ENCODE assay signal across 8 cellular contexts in genomic region chr3:185824467-185825378, GRCh38. TPM values are rescaled to one million over a fixed set of nuclear protein-coding genes. Genes with fewer than 3 reads are reported as not detected.
DNase-seq lines count a peak whose midpoint lies in the region; ATAC-seq and TF ChIP-seq lines count a peak whose summit lies in the region.

Gene IGF2BP2, minus strand, starts transcription at chr3:185825042. Its CDS starts 82 bp downstream, at chr3:185824960.

- no peaks in the 10 kb centered on the region for H3K9me3 ChIP-seq in OCI-LY3 (ENCODE audit: insufficient read depth, low read length)
- no peaks in the 10 kb centered on the region for H3K9me3 ChIP-seq in transverse colon

- H4K20me1 ChIP-seq in OCI-LY3 (ENCODE audit: insufficient read depth, low read length): no peaks in the 10 kb centered on the region

- peaks cover 36% of the 10 kb centered on the region for H3K27me3 ChIP-seq in OCI-LY3 (ENCODE audit: low read depth, low read length)
- peaks cover 53% of the 10 kb centered on the region for H3K27me3 ChIP-seq in transverse colon

- peaks cover 5% of the 10 kb centered on the region for H3K27me3 Mint-ChIP-seq in neural crest cell (ENCODE audit: low read depth)

- no peaks in the 10 kb centered on the region for H3K79me2 ChIP-seq in OCI-LY3 (ENCODE audit: low read length)

- peak; percentile 7 to 39 for DNase-seq in NCI-H2081 (lab: John Stamatoyannopoulos, UW)
- no peak for DNase-seq in NCI-H2081 treated with DMSO at 0.1 percent for 48 hours (lab: John Stamatoyannopoulos, UW)
- DNase-seq in activated effector memory CD4-positive, alpha-beta T cell treated with Interleukin-2 at 50 U/mL for 16 hours: peak; percentile 19
- DNase-seq in fibroblast of the conjunctiva (ENCODE audit: low read depth): peak; percentile 76
- DNase-seq in neural crest cell (ENCODE audit: low read depth, low spot score): peak; percentile 77
- peak; percentile 87 for DNase-seq in transverse colon

- no peak within 1 kb of the TSS for H3K27ac ChIP-seq in OCI-LY3 (ENCODE audit: low read length)
- peak within 1 kb of the TSS; percentile 87 to 94 (median 90) for H3K27ac ChIP-seq in transverse colon

- H3K4me3 ChIP-seq in OCI-LY3 (ENCODE audit: low read length) (peak within 1 kb of the TSS; percentile 73), transverse colon (peak within 1 kb of the TSS; percentile 37 to 84 (median 77))

- peak; percentile 55 for ATAC-seq in HG02970 (IDR thresholded peaks at IDR 0.05; ENCODE audit: low FRiP score, unreplicated experiment)

- TF ChIP-seq CTCF in OCI-LY3 (IDR thresholded peaks at IDR 0.05; ENCODE audit: low read depth, low read length): no peak
- TF ChIP-seq CTCF in neural crest cell (conservative IDR thresholded peaks at IDR 0.05): peak; percentile 36
- TF ChIP-seq CTCF in transverse colon (IDR thresholded peaks at IDR 0.05): peak in 1 of 5 experiments; percentile 12

- H3K4me3 Mint-ChIP-seq in neural crest cell: peak within 1 kb of the TSS; percentile 98

- H3K4me2 ChIP-seq in OCI-LY3 (ENCODE audit: low read length): peak within 1 kb of the TSS; percentile 62

- in situ Hi-C loops in transverse colon (cut with MboI; ENCODE audit: low pct_ligation_motif_present in 1 of 4, low pct_unique_long_range_greater_than_20kb in 1 of 4, low sequenced_read_pairs in 3 of 4): no loop called here

- H3K4me1 ChIP-seq in OCI-LY3 (ENCODE audit: low read length) (no peaks in the 10 kb centered on the region), transverse colon (peaks cover 0 to 35% (median 14%) of the 10 kb centered on the region in 4 donors)

- TF ChIP-seq POLR2A in transverse colon (IDR thresholded peaks at IDR 0.05): peak; percentile 51

- WGBS in transverse colon (ENCODE audit: low coverage in 1 of 2), 2 donors: 1% methylated on average over 39 of the region's 113 CpGs; no CpG with 5 or more reads in 1 of the 2 donors

- TF ChIP-seq EP300 in transverse colon (IDR thresholded peaks at IDR 0.05; ENCODE audit: low read depth): no peak

- H3K36me3 ChIP-seq in OCI-LY3 (replicated peaks; ENCODE audit: low read depth, low read length): no peaks in the 10 kb centered on the region
- H3K36me3 ChIP-seq in transverse colon: no peaks in the 10 kb centered on the region

- H2AFZ ChIP-seq in OCI-LY3 (ENCODE audit: low read depth, low read length): peak within 1 kb of the TSS; percentile 68; the same call in 1 of the 2 replicates

- peaks cover 22% of the 10 kb centered on the region for H3K36me3 Mint-ChIP-seq in neural crest cell (ENCODE audit: low read depth)

- H3K4me1 Mint-ChIP-seq in neural crest cell: peaks cover 47% of the 10 kb centered on the region

- H3K9me3 Mint-ChIP-seq in neural crest cell: no peaks in the 10 kb centered on the region

- H3K9ac ChIP-seq in OCI-LY3 (ENCODE audit: low read length): peak within 1 kb of the TSS; percentile 42; the same call in 1 of the 2 replicates

- H3K27ac Mint-ChIP-seq in neural crest cell (ENCODE audit: unreplicated experiment): peak within 1 kb of the TSS; percentile 99

- intact Hi-C loops in transverse colon (cut with DNase I; ENCODE audit: low total_unique reads): no loop called here

RNA-seq across cellular contexts. Expression of gene IGF2BP2, which starts in this region (rescaled TPM):
- total RNA-seq in neural crest cell (141 and 144 TPM in 2 replicates), transverse colon (100 to 1,000 TPM in 1 of 4 donors, 10 to 100 TPM in 3; 51.3 to 179 (median 82.9) TPM)
